Comparison of ENCODE assay signal across 7 cellular contexts in genomic region chr15:21692471-21693102, GRCh38.
DNase-seq lines count a peak whose midpoint lies in the region; ATAC-seq and TF ChIP-seq lines count a peak whose summit lies in the region.
"Not testable (repeated sequence)": the region's sequence is repeated elsewhere in the genome, so short reads cannot be mapped to it uniquely, and the experiment has no call there.

No MANE protein-coding gene starts in this region.

- H3K27ac Mint-ChIP-seq in T-helper 17 cell; activated T-cell treated with anti-CD3 and anti-CD28 coated beads, Interleukin-2, amount 50 U/mL, for 72 hours; naive thymus-derived CD4-positive, alpha-beta T cell: not testable (repeated sequence)

- H3K4me3 Mint-ChIP-seq in T-helper 17 cell; activated T-cell treated with anti-CD3 and anti-CD28 coated beads, Interleukin-2, amount 50 U/mL, for 72 hours; naive thymus-derived CD4-positive, alpha-beta T cell: not testable (repeated sequence)

- H3K4me2 ChIP-seq in DND-41 (ENCODE audit: insufficient read depth, low read length) = not testable (repeated sequence)

- intact Hi-C loops in naive thymus-derived CD4-positive, alpha-beta T cell (cut with micrococcal nuclease) = not testable (repeated sequence)

- not testable (repeated sequence) for H3K27ac ChIP-seq in DND-41 (ENCODE audit: low read length); naive thymus-derived CD4-positive, alpha-beta T cell (ENCODE audit: low read depth, low read length)

- H2AFZ ChIP-seq in DND-41 (ENCODE audit: low read depth, low read length) = not testable (repeated sequence)

- not testable (repeated sequence) for H3K27me3 Mint-ChIP-seq in T-helper 17 cell; activated T-cell treated with anti-CD3 and anti-CD28 coated beads, Interleukin-2, amount 50 U/mL, for 72 hours (ENCODE audit: low read depth); naive thymus-derived CD4-positive, alpha-beta T cell

- H3K27me3 ChIP-seq in DND-41 (ENCODE audit: insufficient read depth, low read length, poor library complexity); naive thymus-derived CD4-positive, alpha-beta T cell (ENCODE audit: control insufficient read depth in 2 of 2, insufficient read depth in 2 of 2, low read length in 2 of 2): not testable (repeated sequence)

- H3K9me3 Mint-ChIP-seq in activated T-cell treated with anti-CD3 and anti-CD28 coated beads, Interleukin-2, amount 50 U/mL, for 72 hours; naive thymus-derived CD4-positive, alpha-beta T cell: not testable (repeated sequence)

- H3K79me2 ChIP-seq in DND-41 (ENCODE audit: insufficient read depth, low read length) = not testable (repeated sequence)

- H3K9me3 ChIP-seq in DND-41 (ENCODE audit: insufficient read depth, low read length, severe bottlenecking); T-helper 17 cell (ENCODE audit: control insufficient read depth, low read length, poor library complexity, severe bottlenecking); naive thymus-derived CD4-positive, alpha-beta T cell (ENCODE audit: control insufficient read depth in 2 of 3, low read length in 3 of 3): not testable (repeated sequence)

- H3K36me3 ChIP-seq in DND-41 (ENCODE audit: insufficient read depth, low read length); naive thymus-derived CD4-positive, alpha-beta T cell (ENCODE audit: control insufficient read depth in 2 of 3, insufficient read depth in 3 of 3, low read length in 3 of 3): not testable (repeated sequence)

- ATAC-seq in DND-41 (ENCODE audit: insufficient read depth, low read depth) (peak; percentile 86), GM19043 (IDR thresholded peaks at IDR 0.05; ENCODE audit: low read depth, unreplicated experiment) (peak; percentile 94), GM21576 (IDR thresholded peaks at IDR 0.05; ENCODE audit: unreplicated experiment) (peak; percentile 94), HG02763 (IDR thresholded peaks at IDR 0.05; ENCODE audit: unreplicated experiment) (peak; percentile 57), T-helper 17 cell (peak; percentile 89)
- peak; percentile 47 to 50 for ATAC-seq in activated T-cell treated with anti-CD3 and anti-CD28 coated beads, Interleukin-2, amount 50 U/mL, for 72 hours (replicated peaks in 1 of 2)
- peak; percentile 77 for ATAC-seq in naive thymus-derived CD4-positive, alpha-beta T cell

- H3K4me1 ChIP-seq in DND-41 (ENCODE audit: insufficient read depth, low read length); naive thymus-derived CD4-positive, alpha-beta T cell (ENCODE audit: control insufficient read depth in 2 of 2, insufficient read depth in 2 of 2, low read length in 2 of 2): not testable (repeated sequence)

- H3K4me3 ChIP-seq in DND-41 (ENCODE audit: low read depth in 1 of 2, low read length in 2 of 2); naive thymus-derived CD4-positive, alpha-beta T cell (ENCODE audit: low read length): not testable (repeated sequence)

- not testable (repeated sequence) for H3K4me1 Mint-ChIP-seq in T-helper 17 cell; activated T-cell treated with anti-CD3 and anti-CD28 coated beads, Interleukin-2, amount 50 U/mL, for 72 hours (ENCODE audit: low read depth); naive thymus-derived CD4-positive, alpha-beta T cell

- not testable (repeated sequence) for H3K9ac ChIP-seq in DND-41 (ENCODE audit: low read depth, low read length)

- TF ChIP-seq CTCF in DND-41 (IDR thresholded peaks at IDR 0.05; ENCODE audit: borderline replicate concordance, extremely low read depth, low read length, poor library complexity, severe bottlenecking) = not testable (repeated sequence)

- CTCF ChIA-PET in naive thymus-derived CD4-positive, alpha-beta T cell (lab: Charles Lee) = not testable (repeated sequence)

- not testable (repeated sequence) for H4K20me1 ChIP-seq in DND-41 (ENCODE audit: insufficient read depth, low read length)

- not testable (repeated sequence) for DNase-seq in DND-41; T-helper 17 cell; activated T-cell treated with anti-CD3 and anti-CD28 coated beads, Interleukin-2, amount 50 U/mL, for 72 hours; naive thymus-derived CD4-positive, alpha-beta T cell

- POLR2A ChIA-PET in naive thymus-derived CD4-positive, alpha-beta T cell (lab: Charles Lee) = not testable (repeated sequence)

- not testable (repeated sequence) for H3K36me3 Mint-ChIP-seq in T-helper 17 cell (ENCODE audit: low read depth); activated T-cell treated with anti-CD3 and anti-CD28 coated beads, Interleukin-2, amount 50 U/mL, for 72 hours (ENCODE audit: insufficient read depth in 2 of 2); naive thymus-derived CD4-positive, alpha-beta T cell
